1 cellular context compared by ENCODE assay signal in the genomic region with DNA sequence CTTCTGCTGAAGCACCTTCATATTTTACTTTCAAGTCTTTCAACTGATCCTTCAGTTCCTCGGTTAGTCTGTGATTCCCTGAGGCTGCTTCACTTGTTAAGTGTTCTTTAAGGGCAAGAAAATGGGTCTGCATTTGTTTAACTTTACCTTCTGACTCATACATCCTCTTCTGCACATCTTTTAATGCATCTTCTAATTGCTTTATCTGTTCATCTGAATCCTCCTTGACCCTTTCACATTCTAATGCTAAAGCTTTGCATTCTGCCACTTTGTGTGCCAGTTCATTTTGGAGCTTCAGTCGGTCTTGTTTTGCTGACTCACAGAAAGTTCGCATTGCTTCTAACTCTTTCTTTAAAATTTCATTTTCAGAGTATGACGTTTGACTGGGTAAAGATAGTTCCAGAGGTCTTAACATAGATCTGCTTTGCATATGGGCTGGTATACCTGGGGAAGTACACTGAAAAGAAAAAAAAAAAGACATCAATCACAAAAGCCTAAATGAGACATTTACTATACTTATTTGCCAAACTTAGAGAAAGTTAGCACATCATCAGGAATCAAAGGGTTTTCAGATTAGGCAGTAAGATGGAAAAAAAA.
A peak's percentile ranks its signal among the peaks of the same experiment; 100 is the strongest.
TF ChIP-seq lines count a peak whose summit lies in the region.

No MANE protein-coding gene starts in this region.

TF ChIP-seq in H1, 55 proteins besides CTCF, POLR2A, EP300 and RAD21 (continued from another document):
- TF ChIP-seq, protein P1, sequence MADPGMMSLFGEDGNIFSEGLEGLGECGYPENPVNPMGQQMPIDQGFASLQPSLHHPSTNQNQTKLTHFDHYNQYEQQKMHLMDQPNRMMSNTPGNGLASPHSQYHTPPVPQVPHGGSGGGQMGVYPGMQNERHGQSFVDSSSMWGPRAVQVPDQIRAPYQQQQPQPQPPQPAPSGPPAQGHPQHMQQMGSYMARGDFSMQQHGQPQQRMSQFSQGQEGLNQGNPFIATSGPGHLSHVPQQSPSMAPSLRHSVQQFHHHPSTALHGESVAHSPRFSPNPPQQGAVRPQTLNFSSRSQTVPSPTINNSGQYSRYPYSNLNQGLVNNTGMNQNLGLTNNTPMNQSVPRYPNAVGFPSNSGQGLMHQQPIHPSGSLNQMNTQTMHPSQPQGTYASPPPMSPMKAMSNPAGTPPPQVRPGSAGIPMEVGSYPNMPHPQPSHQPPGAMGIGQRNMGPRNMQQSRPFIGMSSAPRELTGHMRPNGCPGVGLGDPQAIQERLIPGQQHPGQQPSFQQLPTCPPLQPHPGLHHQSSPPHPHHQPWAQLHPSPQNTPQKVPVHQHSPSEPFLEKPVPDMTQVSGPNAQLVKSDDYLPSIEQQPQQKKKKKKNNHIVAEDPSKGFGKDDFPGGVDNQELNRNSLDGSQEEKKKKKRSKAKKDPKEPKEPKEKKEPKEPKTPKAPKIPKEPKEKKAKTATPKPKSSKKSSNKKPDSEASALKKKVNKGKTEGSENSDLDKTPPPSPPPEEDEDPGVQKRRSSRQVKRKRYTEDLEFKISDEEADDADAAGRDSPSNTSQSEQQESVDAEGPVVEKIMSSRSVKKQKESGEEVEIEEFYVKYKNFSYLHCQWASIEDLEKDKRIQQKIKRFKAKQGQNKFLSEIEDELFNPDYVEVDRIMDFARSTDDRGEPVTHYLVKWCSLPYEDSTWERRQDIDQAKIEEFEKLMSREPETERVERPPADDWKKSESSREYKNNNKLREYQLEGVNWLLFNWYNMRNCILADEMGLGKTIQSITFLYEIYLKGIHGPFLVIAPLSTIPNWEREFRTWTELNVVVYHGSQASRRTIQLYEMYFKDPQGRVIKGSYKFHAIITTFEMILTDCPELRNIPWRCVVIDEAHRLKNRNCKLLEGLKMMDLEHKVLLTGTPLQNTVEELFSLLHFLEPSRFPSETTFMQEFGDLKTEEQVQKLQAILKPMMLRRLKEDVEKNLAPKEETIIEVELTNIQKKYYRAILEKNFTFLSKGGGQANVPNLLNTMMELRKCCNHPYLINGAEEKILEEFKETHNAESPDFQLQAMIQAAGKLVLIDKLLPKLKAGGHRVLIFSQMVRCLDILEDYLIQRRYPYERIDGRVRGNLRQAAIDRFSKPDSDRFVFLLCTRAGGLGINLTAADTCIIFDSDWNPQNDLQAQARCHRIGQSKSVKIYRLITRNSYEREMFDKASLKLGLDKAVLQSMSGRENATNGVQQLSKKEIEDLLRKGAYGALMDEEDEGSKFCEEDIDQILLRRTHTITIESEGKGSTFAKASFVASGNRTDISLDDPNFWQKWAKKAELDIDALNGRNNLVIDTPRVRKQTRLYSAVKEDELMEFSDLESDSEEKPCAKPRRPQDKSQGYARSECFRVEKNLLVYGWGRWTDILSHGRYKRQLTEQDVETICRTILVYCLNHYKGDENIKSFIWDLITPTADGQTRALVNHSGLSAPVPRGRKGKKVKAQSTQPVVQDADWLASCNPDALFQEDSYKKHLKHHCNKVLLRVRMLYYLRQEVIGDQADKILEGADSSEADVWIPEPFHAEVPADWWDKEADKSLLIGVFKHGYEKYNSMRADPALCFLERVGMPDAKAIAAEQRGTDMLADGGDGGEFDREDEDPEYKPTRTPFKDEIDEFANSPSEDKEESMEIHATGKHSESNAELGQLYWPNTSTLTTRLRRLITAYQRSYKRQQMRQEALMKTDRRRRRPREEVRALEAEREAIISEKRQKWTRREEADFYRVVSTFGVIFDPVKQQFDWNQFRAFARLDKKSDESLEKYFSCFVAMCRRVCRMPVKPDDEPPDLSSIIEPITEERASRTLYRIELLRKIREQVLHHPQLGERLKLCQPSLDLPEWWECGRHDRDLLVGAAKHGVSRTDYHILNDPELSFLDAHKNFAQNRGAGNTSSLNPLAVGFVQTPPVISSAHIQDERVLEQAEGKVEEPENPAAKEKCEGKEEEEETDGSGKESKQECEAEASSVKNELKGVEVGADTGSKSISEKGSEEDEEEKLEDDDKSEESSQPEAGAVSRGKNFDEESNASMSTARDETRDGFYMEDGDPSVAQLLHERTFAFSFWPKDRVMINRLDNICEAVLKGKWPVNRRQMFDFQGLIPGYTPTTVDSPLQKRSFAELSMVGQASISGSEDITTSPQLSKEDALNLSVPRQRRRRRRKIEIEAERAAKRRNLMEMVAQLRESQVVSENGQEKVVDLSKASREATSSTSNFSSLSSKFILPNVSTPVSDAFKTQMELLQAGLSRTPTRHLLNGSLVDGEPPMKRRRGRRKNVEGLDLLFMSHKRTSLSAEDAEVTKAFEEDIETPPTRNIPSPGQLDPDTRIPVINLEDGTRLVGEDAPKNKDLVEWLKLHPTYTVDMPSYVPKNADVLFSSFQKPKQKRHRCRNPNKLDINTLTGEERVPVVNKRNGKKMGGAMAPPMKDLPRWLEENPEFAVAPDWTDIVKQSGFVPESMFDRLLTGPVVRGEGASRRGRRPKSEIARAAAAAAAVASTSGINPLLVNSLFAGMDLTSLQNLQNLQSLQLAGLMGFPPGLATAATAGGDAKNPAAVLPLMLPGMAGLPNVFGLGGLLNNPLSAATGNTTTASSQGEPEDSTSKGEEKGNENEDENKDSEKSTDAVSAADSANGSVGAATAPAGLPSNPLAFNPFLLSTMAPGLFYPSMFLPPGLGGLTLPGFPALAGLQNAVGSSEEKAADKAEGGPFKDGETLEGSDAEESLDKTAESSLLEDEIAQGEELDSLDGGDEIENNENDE (IDR thresholded peaks at IDR 0.05; ENCODE audit: insufficient replicate concordance, low read length): no peak
- no peak for TF ChIP-seq JUN (IDR thresholded peaks at IDR 0.05; ENCODE audit: low read depth, low read length)
- TF ChIP-seq BACH1 (IDR thresholded peaks at IDR 0.05; ENCODE audit: low read length): peak; percentile 14; the same call in 1 of the 2 replicates
- TF ChIP-seq MAFK (IDR thresholded peaks at IDR 0.05; ENCODE audit: low read depth, low read length): peak; percentile 37; the same call in 1 of the 2 replicates
